ENCODE assay signal across 13 cellular contexts in the genomic region with DNA sequence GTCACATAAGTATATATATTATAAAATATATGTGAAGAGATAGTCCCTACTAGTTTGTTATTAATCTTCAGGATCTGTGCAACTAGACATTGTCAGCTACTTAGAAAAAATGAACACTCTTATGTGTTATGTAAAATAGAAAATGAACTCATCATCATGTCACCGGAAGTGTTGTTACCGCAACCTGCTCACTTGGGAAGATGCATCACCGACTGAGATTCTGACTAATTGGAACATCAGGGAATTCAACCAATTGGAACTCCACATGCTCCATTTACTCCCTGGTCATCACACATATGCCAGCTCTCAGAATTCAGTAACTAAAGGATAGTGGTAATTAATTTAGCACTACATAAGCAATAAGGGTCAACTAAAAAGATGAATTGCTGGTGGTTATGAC.
"Had no signal": no experiment of that assay in that cellular context is flagged by ENCODE, and none has a peak within 500 bp of the region (broad histone marks: within the 10 kb centered on the region; RNA-seq: fewer than 3 reads in every experiment).

No MANE protein-coding gene starts in this region.

- DNase-seq: activated CD4-positive, alpha-beta memory T cell treated with anti-CD3 and anti-CD28 coated beads, Interleukin-2, amount 10 ng/mL, durations not matched to agents 7 days and 5 days; activated CD4-positive, alpha-beta T cell treated with anti-CD3 and anti-CD28 coated beads for 48 hours; activated CD4-positive, CD25-positive, alpha-beta regulatory T cell; activated CD8-positive, alpha-beta memory T cell treated with anti-CD3 and anti-CD28 coated beads, Interleukin-2, amount 10 ng/mL, durations not matched to agents 7 days and 5 days; activated naive CD4-positive, alpha-beta T cell treated with Interleukin-2 at 50 U/mL for 16 hours; activated T-cell treated with anti-CD3 and anti-CD28 coated beads, Interleukin-2, amount 50 U/mL, for 1 hour; left cardiac atrium; mesendoderm; naive thymus-derived CD4-positive, alpha-beta T cell; psoas muscle; stimulated activated naive CD8-positive, alpha-beta T cell treated with anti-CD3 and anti-CD28 coated beads, Interleukin-15, Interleukin-2, amounts not matched to agents 100 U/mL and 50 U/mL, for 24 hours; substantia nigra; tibial artery had no signal
